Comparison of ENCODE assay signal across 2 cellular contexts in the genomic region with DNA sequence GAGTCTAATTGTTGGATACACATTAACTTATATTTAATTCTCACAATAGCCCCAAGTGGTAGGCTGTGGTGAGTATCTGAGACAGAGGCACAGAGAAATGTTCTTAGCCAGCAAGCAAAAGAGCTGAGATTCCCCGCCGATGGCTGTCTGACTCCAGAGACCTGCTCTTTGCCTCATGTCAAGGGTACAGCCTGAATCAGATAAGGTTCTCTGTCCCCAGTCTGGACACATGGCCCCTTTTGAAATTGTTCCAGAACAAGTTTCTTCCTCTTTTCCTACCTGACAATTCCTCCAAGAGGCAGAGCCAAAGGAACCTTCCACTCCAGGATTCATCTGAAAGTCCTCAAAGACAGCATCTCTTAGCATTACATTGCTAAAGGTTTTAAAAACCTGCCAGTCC.
TF ChIP-seq lines count a peak whose summit lies in the region.

No MANE protein-coding gene starts in this region.

TF ChIP-seq in SK-N-SH, 30 proteins besides CTCF, POLR2A, EP300 and RAD21 (continued from another document):
- TF ChIP-seq, protein P1, sequence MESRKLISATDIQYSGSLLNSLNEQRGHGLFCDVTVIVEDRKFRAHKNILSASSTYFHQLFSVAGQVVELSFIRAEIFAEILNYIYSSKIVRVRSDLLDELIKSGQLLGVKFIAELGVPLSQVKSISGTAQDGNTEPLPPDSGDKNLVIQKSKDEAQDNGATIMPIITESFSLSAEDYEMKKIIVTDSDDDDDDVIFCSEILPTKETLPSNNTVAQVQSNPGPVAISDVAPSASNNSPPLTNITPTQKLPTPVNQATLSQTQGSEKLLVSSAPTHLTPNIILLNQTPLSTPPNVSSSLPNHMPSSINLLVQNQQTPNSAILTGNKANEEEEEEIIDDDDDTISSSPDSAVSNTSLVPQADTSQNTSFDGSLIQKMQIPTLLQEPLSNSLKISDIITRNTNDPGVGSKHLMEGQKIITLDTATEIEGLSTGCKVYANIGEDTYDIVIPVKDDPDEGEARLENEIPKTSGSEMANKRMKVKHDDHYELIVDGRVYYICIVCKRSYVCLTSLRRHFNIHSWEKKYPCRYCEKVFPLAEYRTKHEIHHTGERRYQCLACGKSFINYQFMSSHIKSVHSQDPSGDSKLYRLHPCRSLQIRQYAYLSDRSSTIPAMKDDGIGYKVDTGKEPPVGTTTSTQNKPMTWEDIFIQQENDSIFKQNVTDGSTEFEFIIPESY (IDR thresholded peaks at IDR 0.05; ENCODE audit: borderline replicate concordance, low read depth), result no peak
- TF ChIP-seq TCF12 (IDR thresholded peaks at IDR 0.05), result no peak
- TF ChIP-seq NFIC (IDR thresholded peaks at IDR 0.05; ENCODE audit: borderline replicate concordance), result no peak
- 0 out of 2 replicates have a peak, but pooled peaks have one; percentile 25 for TF ChIP-seq MXI1 (IDR thresholded peaks at IDR 0.05; ENCODE audit: low read depth, low read length)
- TF ChIP-seq, protein P2, sequence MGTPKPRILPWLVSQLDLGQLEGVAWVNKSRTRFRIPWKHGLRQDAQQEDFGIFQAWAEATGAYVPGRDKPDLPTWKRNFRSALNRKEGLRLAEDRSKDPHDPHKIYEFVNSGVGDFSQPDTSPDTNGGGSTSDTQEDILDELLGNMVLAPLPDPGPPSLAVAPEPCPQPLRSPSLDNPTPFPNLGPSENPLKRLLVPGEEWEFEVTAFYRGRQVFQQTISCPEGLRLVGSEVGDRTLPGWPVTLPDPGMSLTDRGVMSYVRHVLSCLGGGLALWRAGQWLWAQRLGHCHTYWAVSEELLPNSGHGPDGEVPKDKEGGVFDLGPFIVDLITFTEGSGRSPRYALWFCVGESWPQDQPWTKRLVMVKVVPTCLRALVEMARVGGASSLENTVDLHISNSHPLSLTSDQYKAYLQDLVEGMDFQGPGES (IDR thresholded peaks at IDR 0.05; ENCODE audit: low read depth, low read length), result no peak
- no peak for TF ChIP-seq YY1 (IDR thresholded peaks at IDR 0.05; ENCODE audit: low read depth)
- TF ChIP-seq SIN3A (IDR thresholded peaks at IDR 0.05; ENCODE audit: borderline replicate concordance, low read depth, low read length), result no peak
- TF ChIP-seq TEAD4 (IDR thresholded peaks at IDR 0.05; ENCODE audit: borderline replicate concordance, insufficient read depth), result no peak
- TF ChIP-seq GATA2 (CRISPR knock-in tag; IDR thresholded peaks at IDR 0.05), result peak; percentile 74

TF ChIP-seq in SK-N-SH treated with all-trans-retinoic acid at 6 μM for 48 hours, 23 proteins besides CTCF, POLR2A, EP300 and RAD21 (continued from another document):
- TF ChIP-seq, protein P3, sequence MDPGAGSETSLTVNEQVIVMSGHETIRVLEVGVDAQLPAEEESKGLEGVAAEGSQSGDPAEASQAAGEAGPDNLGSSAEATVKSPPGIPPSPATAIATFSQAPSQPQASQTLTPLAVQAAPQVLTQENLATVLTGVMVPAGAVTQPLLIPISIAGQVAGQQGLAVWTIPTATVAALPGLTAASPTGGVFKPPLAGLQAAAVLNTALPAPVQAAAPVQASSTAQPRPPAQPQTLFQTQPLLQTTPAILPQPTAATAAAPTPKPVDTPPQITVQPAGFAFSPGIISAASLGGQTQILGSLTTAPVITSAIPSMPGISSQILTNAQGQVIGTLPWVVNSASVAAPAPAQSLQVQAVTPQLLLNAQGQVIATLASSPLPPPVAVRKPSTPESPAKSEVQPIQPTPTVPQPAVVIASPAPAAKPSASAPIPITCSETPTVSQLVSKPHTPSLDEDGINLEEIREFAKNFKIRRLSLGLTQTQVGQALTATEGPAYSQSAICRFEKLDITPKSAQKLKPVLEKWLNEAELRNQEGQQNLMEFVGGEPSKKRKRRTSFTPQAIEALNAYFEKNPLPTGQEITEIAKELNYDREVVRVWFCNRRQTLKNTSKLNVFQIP (CRISPR knock-in tag; IDR thresholded peaks at IDR 0.05; ENCODE audit: borderline replicate concordance, low read depth), result no peak
- no peak for TF ChIP-seq PPARA (CRISPR knock-in tag; IDR thresholded peaks at IDR 0.05; ENCODE audit: borderline replicate concordance)
- TF ChIP-seq, protein P4, sequence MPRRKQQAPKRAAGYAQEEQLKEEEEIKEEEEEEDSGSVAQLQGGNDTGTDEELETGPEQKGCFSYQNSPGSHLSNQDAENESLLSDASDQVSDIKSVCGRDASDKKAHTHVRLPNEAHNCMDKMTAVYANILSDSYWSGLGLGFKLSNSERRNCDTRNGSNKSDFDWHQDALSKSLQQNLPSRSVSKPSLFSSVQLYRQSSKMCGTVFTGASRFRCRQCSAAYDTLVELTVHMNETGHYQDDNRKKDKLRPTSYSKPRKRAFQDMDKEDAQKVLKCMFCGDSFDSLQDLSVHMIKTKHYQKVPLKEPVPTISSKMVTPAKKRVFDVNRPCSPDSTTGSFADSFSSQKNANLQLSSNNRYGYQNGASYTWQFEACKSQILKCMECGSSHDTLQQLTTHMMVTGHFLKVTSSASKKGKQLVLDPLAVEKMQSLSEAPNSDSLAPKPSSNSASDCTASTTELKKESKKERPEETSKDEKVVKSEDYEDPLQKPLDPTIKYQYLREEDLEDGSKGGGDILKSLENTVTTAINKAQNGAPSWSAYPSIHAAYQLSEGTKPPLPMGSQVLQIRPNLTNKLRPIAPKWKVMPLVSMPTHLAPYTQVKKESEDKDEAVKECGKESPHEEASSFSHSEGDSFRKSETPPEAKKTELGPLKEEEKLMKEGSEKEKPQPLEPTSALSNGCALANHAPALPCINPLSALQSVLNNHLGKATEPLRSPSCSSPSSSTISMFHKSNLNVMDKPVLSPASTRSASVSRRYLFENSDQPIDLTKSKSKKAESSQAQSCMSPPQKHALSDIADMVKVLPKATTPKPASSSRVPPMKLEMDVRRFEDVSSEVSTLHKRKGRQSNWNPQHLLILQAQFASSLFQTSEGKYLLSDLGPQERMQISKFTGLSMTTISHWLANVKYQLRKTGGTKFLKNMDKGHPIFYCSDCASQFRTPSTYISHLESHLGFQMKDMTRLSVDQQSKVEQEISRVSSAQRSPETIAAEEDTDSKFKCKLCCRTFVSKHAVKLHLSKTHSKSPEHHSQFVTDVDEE (CRISPR knock-in tag; IDR thresholded peaks at IDR 0.05), result no peak
- TF ChIP-seq RARB (CRISPR knock-in tag; IDR thresholded peaks at IDR 0.05), result no peak
- TF ChIP-seq, protein P5, sequence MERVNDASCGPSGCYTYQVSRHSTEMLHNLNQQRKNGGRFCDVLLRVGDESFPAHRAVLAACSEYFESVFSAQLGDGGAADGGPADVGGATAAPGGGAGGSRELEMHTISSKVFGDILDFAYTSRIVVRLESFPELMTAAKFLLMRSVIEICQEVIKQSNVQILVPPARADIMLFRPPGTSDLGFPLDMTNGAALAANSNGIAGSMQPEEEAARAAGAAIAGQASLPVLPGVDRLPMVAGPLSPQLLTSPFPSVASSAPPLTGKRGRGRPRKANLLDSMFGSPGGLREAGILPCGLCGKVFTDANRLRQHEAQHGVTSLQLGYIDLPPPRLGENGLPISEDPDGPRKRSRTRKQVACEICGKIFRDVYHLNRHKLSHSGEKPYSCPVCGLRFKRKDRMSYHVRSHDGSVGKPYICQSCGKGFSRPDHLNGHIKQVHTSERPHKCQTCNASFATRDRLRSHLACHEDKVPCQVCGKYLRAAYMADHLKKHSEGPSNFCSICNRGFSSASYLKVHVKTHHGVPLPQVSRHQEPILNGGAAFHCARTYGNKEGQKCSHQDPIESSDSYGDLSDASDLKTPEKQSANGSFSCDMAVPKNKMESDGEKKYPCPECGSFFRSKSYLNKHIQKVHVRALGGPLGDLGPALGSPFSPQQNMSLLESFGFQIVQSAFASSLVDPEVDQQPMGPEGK (CRISPR knock-in tag; IDR thresholded peaks at IDR 0.05; ENCODE audit: borderline replicate concordance), result no peak
- TF ChIP-seq, protein P6, sequence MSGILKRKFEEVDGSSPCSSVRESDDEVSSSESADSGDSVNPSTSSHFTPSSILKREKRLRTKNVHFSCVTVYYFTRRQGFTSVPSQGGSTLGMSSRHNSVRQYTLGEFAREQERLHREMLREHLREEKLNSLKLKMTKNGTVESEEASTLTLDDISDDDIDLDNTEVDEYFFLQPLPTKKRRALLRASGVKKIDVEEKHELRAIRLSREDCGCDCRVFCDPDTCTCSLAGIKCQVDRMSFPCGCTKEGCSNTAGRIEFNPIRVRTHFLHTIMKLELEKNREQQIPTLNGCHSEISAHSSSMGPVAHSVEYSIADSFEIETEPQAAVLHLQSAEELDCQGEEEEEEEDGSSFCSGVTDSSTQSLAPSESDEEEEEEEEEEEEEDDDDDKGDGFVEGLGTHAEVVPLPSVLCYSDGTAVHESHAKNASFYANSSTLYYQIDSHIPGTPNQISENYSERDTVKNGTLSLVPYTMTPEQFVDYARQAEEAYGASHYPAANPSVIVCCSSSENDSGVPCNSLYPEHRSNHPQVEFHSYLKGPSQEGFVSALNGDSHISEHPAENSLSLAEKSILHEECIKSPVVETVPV (CRISPR knock-in tag; IDR thresholded peaks at IDR 0.05), result no peak
- TF ChIP-seq BACH2 (CRISPR knock-in tag; IDR thresholded peaks at IDR 0.05; ENCODE audit: borderline replicate concordance), result no peak
- TF ChIP-seq ZC3H10 (CRISPR knock-in tag; IDR thresholded peaks at IDR 0.05), result no peak
- TF ChIP-seq ZNF70 (CRISPR knock-in tag; IDR thresholded peaks at IDR 0.05), result no peak
- no peak for TF ChIP-seq ARNTL (CRISPR knock-in tag; IDR thresholded peaks at IDR 0.05; ENCODE audit: borderline replicate concordance, low read depth)
- TF ChIP-seq ZNF565 (CRISPR knock-in tag; conservative IDR thresholded peaks at IDR 0.05; ENCODE audit: low read depth), result no peak
- no peak for TF ChIP-seq TCF4 (CRISPR knock-in tag; IDR thresholded peaks at IDR 0.05; ENCODE audit: borderline replicate concordance)
- TF ChIP-seq GLIS3 (CRISPR knock-in tag; IDR thresholded peaks at IDR 0.05), result no peak
- TF ChIP-seq OSR1 (CRISPR knock-in tag; IDR thresholded peaks at IDR 0.05), result no peak
